8 cellular contexts compared by ENCODE assay signal in genomic region chr7:94004024-94004945, GRCh38. TPM values are rescaled to one million over a fixed set of nuclear protein-coding genes. Genes with fewer than 3 reads are reported as not detected.
DNase-seq lines count a peak whose midpoint lies in the region; ATAC-seq lines count a peak whose summit lies in the region.

Gene BET1, minus strand, starts transcription at chr7:94004355. Its CDS starts 139 bp downstream, at chr7:94004216.

- no peaks in the 10 kb centered on the region for H3K36me3 Mint-ChIP-seq in activated CD8-positive, alpha-beta memory T cell treated with anti-CD3 and anti-CD28 coated beads, Interleukin-2, amount 10 ng/mL, durations not matched to agents 7 days and 5 days

- peak within 1 kb of the TSS; percentile 90 for H3K4me2 ChIP-seq in mesenchymal stem cell (ENCODE audit: low read length, poor library complexity, severe bottlenecking)

- H3K4me3 ChIP-seq in NT2/D1 (ENCODE audit: insufficient read length, low read depth), result peak within 1 kb of the TSS; percentile 86
- H3K4me3 ChIP-seq in endocrine pancreas (ENCODE audit: control insufficient read depth, insufficient read depth, low read length), result peak within 1 kb of the TSS; percentile 98
- peak within 1 kb of the TSS; percentile 87 to 93 for H3K4me3 ChIP-seq in mesenchymal stem cell (ENCODE audit: insufficient read depth in 1 of 2, low read depth in 1 of 2, low read length in 2 of 2)

- peaks cover 28% of the 10 kb centered on the region for H3K4me1 Mint-ChIP-seq in activated CD8-positive, alpha-beta memory T cell treated with anti-CD3 and anti-CD28 coated beads, Interleukin-2, amount 10 ng/mL, durations not matched to agents 7 days and 5 days

- no peaks in the 10 kb centered on the region for H3K9me3 Mint-ChIP-seq in activated CD8-positive, alpha-beta memory T cell treated with anti-CD3 and anti-CD28 coated beads, Interleukin-2, amount 10 ng/mL, durations not matched to agents 7 days and 5 days (ENCODE audit: low read depth)

- peaks cover 18% of the 10 kb centered on the region for H3K27me3 Mint-ChIP-seq in activated CD8-positive, alpha-beta memory T cell treated with anti-CD3 and anti-CD28 coated beads, Interleukin-2, amount 10 ng/mL, durations not matched to agents 7 days and 5 days

- CTCF ChIA-PET in activated CD8-positive, alpha-beta memory T cell treated with anti-CD3 and anti-CD28 coated beads, Interleukin-2, amount 10 ng/mL, durations not matched to agents 7 days and 5 days (lab: Charles Lee), result no interaction called here

- peak within 1 kb of the TSS; percentile 86 to 94 for H3K18ac ChIP-seq in mesenchymal stem cell (ENCODE audit: low read depth in 1 of 2, low read length in 2 of 2)

- H3K9ac ChIP-seq in NT2/D1 (ENCODE audit: insufficient read length, low read depth) (peak within 1 kb of the TSS; percentile 92), endocrine pancreas (ENCODE audit: control insufficient read depth, insufficient read depth, low read length) (peak within 1 kb of the TSS; percentile 87), mesenchymal stem cell (ENCODE audit: low read length) (peak within 1 kb of the TSS; percentile 94)

- H3K27me3 ChIP-seq in NT2/D1 (ENCODE audit: insufficient read depth, insufficient read length) (no peaks in the 10 kb centered on the region), endocrine pancreas (ENCODE audit: control insufficient read depth, insufficient read depth, low read length) (no peaks in the 10 kb centered on the region), mesenchymal stem cell (ENCODE audit: control insufficient read depth in 1 of 2, insufficient read depth in 1 of 2, low read length in 2 of 2) (no peaks in the 10 kb centered on the region)

- peak within 1 kb of the TSS; percentile 94 for H3K4me3 Mint-ChIP-seq in activated CD8-positive, alpha-beta memory T cell treated with anti-CD3 and anti-CD28 coated beads, Interleukin-2, amount 10 ng/mL, durations not matched to agents 7 days and 5 days

- 1% methylated on average over 38 of the region's 47 CpGs for WGBS in mesenchymal stem cell

- peak within 1 kb of the TSS; percentile 89 for H4K8ac ChIP-seq in mesenchymal stem cell (ENCODE audit: low read length)

- H3K4me1 ChIP-seq in NT2/D1 (ENCODE audit: insufficient read depth, insufficient read length) (no peaks in the 10 kb centered on the region), endocrine pancreas (ENCODE audit: control insufficient read depth, insufficient read depth, low read length) (peaks cover 21% of the 10 kb centered on the region), mesenchymal stem cell (ENCODE audit: control insufficient read depth, insufficient read depth, low read depth, low read length) (no peaks in the 10 kb centered on the region)

- peak within 1 kb of the TSS; percentile 87 for H2AFZ ChIP-seq in mesenchymal stem cell (ENCODE audit: low read depth, low read length)

- peak within 1 kb of the TSS; percentile 66 for H2AK5ac ChIP-seq in mesenchymal stem cell (ENCODE audit: low read length, severe bottlenecking)

- H3K79me1 ChIP-seq in mesenchymal stem cell (replicated peaks; ENCODE audit: low read length, poor library complexity, severe bottlenecking), result peaks cover 11% of the 10 kb centered on the region

- H3K4ac ChIP-seq in mesenchymal stem cell (ENCODE audit: low read depth in 1 of 2, low read length in 2 of 2), result peak within 1 kb of the TSS; percentile 35 to 90

- peak within 1 kb of the TSS in 1 of 2 experiments; percentile 42 for H2BK12ac ChIP-seq in mesenchymal stem cell (ENCODE audit: low read length in 2 of 2)

- H3K36me3 ChIP-seq in NT2/D1 (ENCODE audit: insufficient read depth, insufficient read length, low read length) (peaks cover 7% of the 10 kb centered on the region), endocrine pancreas (ENCODE audit: control insufficient read depth, insufficient read depth, low read length) (no peaks in the 10 kb centered on the region), mesenchymal stem cell (ENCODE audit: control insufficient read depth in 1 of 2, insufficient read depth in 2 of 2, low read depth in 1 of 2, low read length in 2 of 2) (peaks cover 0 to 5% of the 10 kb centered on the region in 2 experiments)

- H3K23ac ChIP-seq in mesenchymal stem cell (ENCODE audit: low read length in 2 of 2), result peak within 1 kb of the TSS in 1 of 2 experiments; percentile 90

- H3K27ac ChIP-seq in mesenchymal stem cell (ENCODE audit: low read length, poor library complexity, severe bottlenecking), result peak within 1 kb of the TSS; percentile 73

- H3K9me3 ChIP-seq in NT2/D1 (ENCODE audit: insufficient read depth, low read length) (no peaks in the 10 kb centered on the region), endocrine pancreas (ENCODE audit: control insufficient read depth, low read length) (no peaks in the 10 kb centered on the region), mesenchymal stem cell (ENCODE audit: control insufficient read depth, low read length) (no peaks in the 10 kb centered on the region)

- peak within 1 kb of the TSS; percentile 52 for H4K91ac ChIP-seq in mesenchymal stem cell (ENCODE audit: low read length)

- peak; percentile 95 for ATAC-seq in GM21381 (IDR thresholded peaks at IDR 0.05; ENCODE audit: unreplicated experiment)
- peak; percentile 98 for ATAC-seq in activated CD8-positive, alpha-beta memory T cell treated with anti-CD3 and anti-CD28 coated beads, Interleukin-2, amount 10 ng/mL, durations not matched to agents 7 days and 5 days

- peak within 1 kb of the TSS; percentile 94 for H2BK15ac ChIP-seq in mesenchymal stem cell (ENCODE audit: low read depth, poor library complexity, severe bottlenecking)

- peak; percentile 79 for DNase-seq in COR-L47 (lab: John Stamatoyannopoulos, UW)
- peak; percentile 12 to 91 (median 74) for DNase-seq in HUDEP-2 (lab: John Stamatoyannopoulos, UW; ENCODE audit: unreplicated experiment in 76 of 76)
- DNase-seq in NT2/D1 (ENCODE audit: low read depth, low spot score), result peak; percentile 94
- peak; percentile 96 for DNase-seq in activated CD8-positive, alpha-beta memory T cell treated with anti-CD3 and anti-CD28 coated beads, Interleukin-2, amount 10 ng/mL, durations not matched to agents 7 days and 5 days
- DNase-seq in mesenchymal stem cell, result peak; percentile 98
- peak; percentile 85 for DNase-seq in stimulated activated CD8-positive, alpha-beta memory T cell treated with anti-CD3 and anti-CD28 coated beads, Interleukin-12 subunit alpha, Interleukin-12 subunit beta, amount 100 ng/mL, for 4 hours (ENCODE audit: low read depth)

- peak within 1 kb of the TSS; percentile 95 for H3K27ac Mint-ChIP-seq in activated CD8-positive, alpha-beta memory T cell treated with anti-CD3 and anti-CD28 coated beads, Interleukin-2, amount 10 ng/mL, durations not matched to agents 7 days and 5 days

- peak within 1 kb of the TSS; percentile 85 for H2BK5ac ChIP-seq in mesenchymal stem cell (ENCODE audit: low read depth, low read length, poor library complexity, severe bottlenecking)

- peak within 1 kb of the TSS; percentile 67 for H2BK120ac ChIP-seq in mesenchymal stem cell (ENCODE audit: low read depth, low read length)

- peak within 1 kb of the TSS in 1 of 2 experiments; percentile 38 for H3K14ac ChIP-seq in mesenchymal stem cell (ENCODE audit: low read length in 2 of 2)

RNA-seq across cellular contexts. Expression of gene BET1, which starts in this region (rescaled TPM):
- total RNA-seq in activated CD8-positive, alpha-beta memory T cell treated with anti-CD3 and anti-CD28 coated beads, Interleukin-2, amount 10 ng/mL, durations not matched to agents 7 days and 5 days, result 10 to 100 TPM; 13.6 to 17.4 TPM
- 47.8 TPM for polyA plus RNA-seq in mesenchymal stem cell (2013, experiment 1 of 2)
- 52.7 TPM for polyA plus RNA-seq in mesenchymal stem cell (2013, experiment 2 of 2)

Comparison
In these comparisons a context has a peak if more than half of its experiments do, and no peak if none do; other contexts are left out.
1. Peak in every context shown above with its lines: DNase-seq, ATAC-seq, H3K4me3 ChIP-seq and H3K27ac ChIP-seq.